In genomic region chr1:29022615-29023014, GRCh38 we compare ENCODE assay signal across 32 cellular contexts.
"Had no signal": no experiment of that assay in that cellular context is flagged by ENCODE, and none has a peak within 500 bp of the region (broad histone marks: within the 10 kb centered on the region; RNA-seq: fewer than 3 reads in every experiment).

No MANE protein-coding gene starts in this region.

- H3K4me3 ChIP-seq: adrenal gland, ascending aorta, body of pancreas, breast epithelium, cardiac muscle cell had no signal

- ATAC-seq: activated naive CD4-positive, alpha-beta T cell treated with anti-CD3 and anti-CD28 coated beads, Interleukin-2, amount 50 U/mL, for 72 hours; activated naive CD8-positive, alpha-beta T cell treated with anti-CD3 and anti-CD28 coated beads, Interleukin-2, amount 50 U/mL, for 24 hours; activated T-cell treated with anti-CD3 and anti-CD28 coated beads, Interleukin-2, amount 50 U/mL, for 4 hours; activated T-cell treated with anti-CD3 and anti-CD28 coated beads, Interleukin-2, amount 50 U/mL, for 72 hours; activated T-helper 17 cell treated with anti-CD3 and anti-CD28 coated beads, Interleukin-2, amount 50 U/mL, for 72 hours; body of pancreas had no signal

- DNase-seq: activated effector memory CD4-positive, alpha-beta T cell treated with anti-CD3 and anti-CD28 coated beads, Interleukin-2, amount 50 U/mL, for 16 hours; activated effector memory CD4-positive, alpha-beta T cell treated with Interleukin-2 at 50 U/mL for 16 hours; activated gamma-delta T cell; activated gamma-delta T cell treated with Interleukin-2 at 50 U/mL for 16 hours; activated naive CD4-positive, alpha-beta T cell; activated naive CD4-positive, alpha-beta T cell treated with anti-CD3 and anti-CD28 coated beads for 36 hours; activated naive CD4-positive, alpha-beta T cell treated with anti-CD3 and anti-CD28 coated beads, Interleukin-2, amount 10 ng/mL, durations not matched to agents 7 days and 5 days; activated naive CD4-positive, alpha-beta T cell treated with anti-CD3 and anti-CD28 coated beads, Interleukin-2, amount 50 U/mL, for 16 hours; activated naive CD4-positive, alpha-beta T cell treated with Interleukin-2 at 50 U/mL for 16 hours; activated naive CD8-positive, alpha-beta T cell treated with anti-CD3 and anti-CD28 coated beads for 36 hours; activated naive CD8-positive, alpha-beta T cell treated with anti-CD3 and anti-CD28 coated beads, Interleukin-2, amount 10 ng/mL, durations not matched to agents 7 days and 5 days; activated naive CD8-positive, alpha-beta T cell treated with anti-CD3 and anti-CD28 coated beads, Interleukin-2, amount 50 U/mL, for 24 hours; activated T-cell treated with anti-CD3 and anti-CD28 coated beads, Interleukin-2, amount 50 U/mL, for 1 hour; activated T-cell treated with anti-CD3 and anti-CD28 coated beads, Interleukin-2, amount 50 U/mL, for 24 hours; activated T-cell treated with anti-CD3 and anti-CD28 coated beads, Interleukin-2, amount 50 U/mL, for 4 hours; activated T-cell treated with anti-CD3 and anti-CD28 coated beads, Interleukin-2, amount 50 U/mL, for 48 hours; activated T-cell treated with anti-CD3 and anti-CD28 coated beads, Interleukin-2, amount 50 U/mL, for 72 hours; adrenal gland; amniotic stem cell; amygdala; anterior cingulate cortex; aorta; body of pancreas; brain microvascular endothelial cell; caudate nucleus; central memory CD4-positive, alpha-beta T cell; cerebellar nuclear complex had no signal
